13 cellular contexts compared by ENCODE assay signal in the genomic region with DNA sequence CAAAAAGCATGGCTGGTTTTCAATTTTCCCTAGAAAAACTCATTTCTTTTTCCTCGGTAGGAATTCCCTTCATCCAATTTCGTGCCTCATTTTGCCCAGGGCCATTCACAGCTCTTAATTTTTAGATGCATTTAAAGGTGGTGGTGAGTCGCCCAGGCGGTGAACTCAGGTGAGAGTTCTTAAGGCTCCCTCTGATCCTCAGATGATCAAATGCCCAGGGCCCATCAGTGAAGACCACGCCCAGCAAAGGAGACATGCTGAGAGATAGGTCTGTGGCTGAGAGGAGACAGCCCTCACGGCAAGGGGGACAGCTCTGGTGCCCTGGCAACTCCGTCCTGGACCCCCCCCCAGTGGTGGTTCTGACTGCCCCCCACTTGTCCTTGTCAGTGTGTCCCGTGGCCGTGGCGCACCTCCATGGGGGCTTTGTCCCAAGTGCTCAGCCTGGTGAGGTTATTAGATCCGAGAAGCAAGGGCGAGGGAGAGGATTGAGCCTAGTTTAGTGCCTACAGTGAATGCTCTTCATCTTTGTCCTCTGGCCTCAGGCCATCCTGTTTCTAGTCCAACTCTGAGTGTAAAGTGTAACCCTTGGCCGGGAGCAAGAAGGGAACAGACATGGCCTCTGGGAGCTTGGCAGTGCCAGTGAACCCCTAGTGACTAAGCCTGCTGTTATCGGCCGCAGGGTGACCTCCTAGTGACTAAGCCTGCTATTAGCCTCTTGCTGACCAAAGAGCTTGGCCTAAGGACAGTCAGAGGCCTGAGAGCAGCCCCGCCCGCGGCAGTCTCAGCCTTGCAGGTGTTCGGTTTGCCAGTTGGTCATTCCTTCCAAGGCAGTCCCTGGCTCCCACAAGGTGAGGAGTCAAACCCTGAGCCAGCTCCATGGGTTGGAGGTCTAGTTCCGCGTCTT.
DNase-seq lines count a peak whose midpoint lies in the region; ATAC-seq and TF ChIP-seq lines count a peak whose summit lies in the region.
"Had no signal": no experiment of that assay in that cellular context is flagged by ENCODE, and none has a peak within 500 bp of the region (broad histone marks: within the 10 kb centered on the region; RNA-seq: fewer than 3 reads in every experiment).

No MANE protein-coding gene starts in this region.

- POLR2A ChIA-PET in RWPE1 (lab: Yijun Ruan, JAX; ENCODE audit: low non-redundant PET): no interaction called here

- intact Hi-C loops in psoas muscle (cut with DNase I): loop anchor here in 1 of 2 donors (5.0 kb wide), 1 partner anchor 125 kb away; no protein-coding TSS in a partner anchor

- peak; percentile 97 to 98 (median 98) for ATAC-seq in psoas muscle
- ATAC-seq in stimulated activated effector memory CD8-positive, alpha-beta T cell treated with anti-CD3 and anti-CD28 coated beads, Interleukin-12 subunit alpha, Interleukin-12 subunit beta, amount 100 ng/mL, for 72 hours: no peak
- no peak for ATAC-seq in GM18517 (IDR thresholded peaks at IDR 0.05; ENCODE audit: unreplicated experiment)

- H3K4me3 ChIP-seq in cardiac muscle cell: no peak overlapping the region
- H3K4me3 ChIP-seq in psoas muscle: no peak overlapping the region

- no peaks in the 10 kb centered on the region for H3K9me3 ChIP-seq in cardiac muscle cell (ENCODE audit: low read depth)
- H3K9me3 ChIP-seq in psoas muscle: no peaks in the 10 kb centered on the region

- TF ChIP-seq CTCF in RWPE1 (conservative IDR thresholded peaks at IDR 0.05; ENCODE audit: low read depth): no peak
- TF ChIP-seq CTCF in cardiac muscle cell (IDR thresholded peaks at IDR 0.05; ENCODE audit: low read depth, low read length): no peak
- no peak for TF ChIP-seq CTCF in psoas muscle (IDR thresholded peaks at IDR 0.05)

- CTCF ChIA-PET in RWPE1 (lab: Yijun Ruan, JAX): interaction anchor here (0.6 to 0.7 kb wide), 2 partner anchors 29 to 237 kb away, joined by 3 to 4 read pairs; no protein-coding TSS in a partner anchor

- H3K4me1 ChIP-seq in cardiac muscle cell (ENCODE audit: low read depth): peaks cover 19% of the 10 kb centered on the region
- peaks cover 17% of the 10 kb centered on the region for H3K4me1 ChIP-seq in psoas muscle

- H3K27me3 ChIP-seq in cardiac muscle cell (no peaks in the 10 kb centered on the region), psoas muscle (ENCODE audit: insufficient read depth in 3 of 3, low read length in 2 of 3) (no peaks in the 10 kb centered on the region)

- H3K9me3 Mint-ChIP-seq in stimulated activated effector memory CD8-positive, alpha-beta T cell treated with anti-CD3 and anti-CD28 coated beads, Interleukin-12 subunit alpha, Interleukin-12 subunit beta, amount 100 ng/mL, for 72 hours: no peaks in the 10 kb centered on the region
- H3K9me3 Mint-ChIP-seq: naive thymus-derived CD4-positive, alpha-beta T cell had no signal

- no peaks in the 10 kb centered on the region for H3K36me3 Mint-ChIP-seq in stimulated activated effector memory CD8-positive, alpha-beta T cell treated with anti-CD3 and anti-CD28 coated beads, Interleukin-12 subunit alpha, Interleukin-12 subunit beta, amount 100 ng/mL, for 72 hours
- H3K36me3 Mint-ChIP-seq: naive thymus-derived CD4-positive, alpha-beta T cell had no signal

- 43 to 58% (median 44%) methylated on average over 21 of the region's 21 CpGs for WGBS in psoas muscle, 3 donors

- DNase-seq in EL (peak; percentile 80), RWPE1 (ENCODE audit: low spot score) (peak; percentile 45), cardiac muscle cell (ENCODE audit: low read depth in 1 of 2, low spot score in 1 of 2) (peak in 1 of 2 donors; percentile 43), psoas muscle (peak; percentile 74 to 90), NCI-H1694 (lab: John Stamatoyannopoulos, UW) (no peak), NCI-H187 (lab: John Stamatoyannopoulos, UW) (no peak)
- no peak for DNase-seq in stimulated activated effector memory CD8-positive, alpha-beta T cell treated with anti-CD3 and anti-CD28 coated beads, Interleukin-12 subunit alpha, Interleukin-12 subunit beta, amount 100 ng/mL, for 72 hours (ENCODE audit: low spot score in 2 of 2)
- DNase-seq: activated T-cell treated with anti-CD3 and anti-CD28 coated beads for 4 hours; glutamatergic neuron; GOT3; naive thymus-derived CD4-positive, alpha-beta T cell; NCI-H1436 had no signal

- H3K27ac Mint-ChIP-seq in stimulated activated effector memory CD8-positive, alpha-beta T cell treated with anti-CD3 and anti-CD28 coated beads, Interleukin-12 subunit alpha, Interleukin-12 subunit beta, amount 100 ng/mL, for 72 hours: no peak overlapping the region
- H3K27ac Mint-ChIP-seq: naive thymus-derived CD4-positive, alpha-beta T cell had no signal

- no peaks in the 10 kb centered on the region for H3K4me1 Mint-ChIP-seq in stimulated activated effector memory CD8-positive, alpha-beta T cell treated with anti-CD3 and anti-CD28 coated beads, Interleukin-12 subunit alpha, Interleukin-12 subunit beta, amount 100 ng/mL, for 72 hours
- H3K4me1 Mint-ChIP-seq: naive thymus-derived CD4-positive, alpha-beta T cell had no signal

- H3K36me3 ChIP-seq in cardiac muscle cell (no peaks in the 10 kb centered on the region), psoas muscle (ENCODE audit: insufficient read depth in 1 of 2, low read depth in 1 of 2) (no peaks in the 10 kb centered on the region)

- H3K4me3 Mint-ChIP-seq in stimulated activated effector memory CD8-positive, alpha-beta T cell treated with anti-CD3 and anti-CD28 coated beads, Interleukin-12 subunit alpha, Interleukin-12 subunit beta, amount 100 ng/mL, for 72 hours: no peak overlapping the region
- H3K4me3 Mint-ChIP-seq: naive thymus-derived CD4-positive, alpha-beta T cell had no signal

- no peak overlapping the region for H3K27ac ChIP-seq in RWPE1
- H3K27ac ChIP-seq in cardiac muscle cell: peak overlapping the region; percentile 97
- H3K27ac ChIP-seq in psoas muscle: peak overlapping the region; percentile 94

Comparison
In these comparisons a context has a peak if more than half of its experiments do, and no peak if none do; other contexts are left out.
1. DNase-seq: peak in EL (single experiment), RWPE1 (single experiment) and psoas muscle (2 of 2); none in NCI-H1694 (single experiment), NCI-H187 (0 of 2) and stimulated activated effector memory CD8-positive, alpha-beta T cell treated with anti-CD3 and anti-CD28 coated beads, Interleukin-12 subunit alpha, Interleukin-12 subunit beta, amount 100 ng/mL, for 72 hours (0 of 2).
2. ATAC-seq: peak in psoas muscle (4 of 4); none in stimulated activated effector memory CD8-positive, alpha-beta T cell treated with anti-CD3 and anti-CD28 coated beads, Interleukin-12 subunit alpha, Interleukin-12 subunit beta, amount 100 ng/mL, for 72 hours (single experiment) and GM18517 (single experiment).